ENCODE assay signal across 14 cellular contexts in genomic region chr20:16828666-16829305, GRCh38.
"Had no signal": no experiment of that assay in that cellular context is flagged by ENCODE, and none has a peak within 500 bp of the region (broad histone marks: within the 10 kb centered on the region; RNA-seq: fewer than 3 reads in every experiment).

No MANE protein-coding gene starts in this region.

- DNase-seq: activated CD4-positive, alpha-beta T cell treated with anti-CD3 and anti-CD28 coated beads, Interleukin-2, amount 10 ng/mL, durations not matched to agents 7 days and 5 days; activated CD8-positive, alpha-beta T cell treated with anti-CD3 and anti-CD28 coated beads for 36 hours; adrenal gland; esophagus squamous epithelium; kidney; left lung; naive thymus-derived CD4-positive, alpha-beta T cell; retina; spleen; stimulated activated CD4-positive, alpha-beta T cell treated with anti-CD3 and anti-CD28 coated beads, Interleukin-4, amount 100 ng/mL, for 24 hours; stimulated activated naive CD8-positive, alpha-beta T cell treated with anti-CD3 and anti-CD28 coated beads, Interleukin-15, Interleukin-2, amounts not matched to agents 100 U/mL and 50 U/mL, for 24 hours had no signal

- H3K36me3 ChIP-seq: adrenal gland, ascending aorta, esophagus squamous epithelium, left lung, spleen had no signal

- H3K27me3 ChIP-seq: adrenal gland, ascending aorta, esophagus squamous epithelium, left lung had no signal

- H3K9me3 ChIP-seq: adrenal gland, ascending aorta, esophagus squamous epithelium, left lung had no signal

- H3K4me1 ChIP-seq: adrenal gland, ascending aorta, esophagus squamous epithelium, left lung, spleen had no signal

- H3K4me3 ChIP-seq: adrenal gland, ascending aorta, coronary artery, esophagus squamous epithelium, left lung, lung, spleen had no signal

- H3K27ac ChIP-seq: adrenal gland, ascending aorta, coronary artery, esophagus squamous epithelium, left lung had no signal
